Comparison of ENCODE assay signal across 8 cellular contexts in the genomic region with DNA sequence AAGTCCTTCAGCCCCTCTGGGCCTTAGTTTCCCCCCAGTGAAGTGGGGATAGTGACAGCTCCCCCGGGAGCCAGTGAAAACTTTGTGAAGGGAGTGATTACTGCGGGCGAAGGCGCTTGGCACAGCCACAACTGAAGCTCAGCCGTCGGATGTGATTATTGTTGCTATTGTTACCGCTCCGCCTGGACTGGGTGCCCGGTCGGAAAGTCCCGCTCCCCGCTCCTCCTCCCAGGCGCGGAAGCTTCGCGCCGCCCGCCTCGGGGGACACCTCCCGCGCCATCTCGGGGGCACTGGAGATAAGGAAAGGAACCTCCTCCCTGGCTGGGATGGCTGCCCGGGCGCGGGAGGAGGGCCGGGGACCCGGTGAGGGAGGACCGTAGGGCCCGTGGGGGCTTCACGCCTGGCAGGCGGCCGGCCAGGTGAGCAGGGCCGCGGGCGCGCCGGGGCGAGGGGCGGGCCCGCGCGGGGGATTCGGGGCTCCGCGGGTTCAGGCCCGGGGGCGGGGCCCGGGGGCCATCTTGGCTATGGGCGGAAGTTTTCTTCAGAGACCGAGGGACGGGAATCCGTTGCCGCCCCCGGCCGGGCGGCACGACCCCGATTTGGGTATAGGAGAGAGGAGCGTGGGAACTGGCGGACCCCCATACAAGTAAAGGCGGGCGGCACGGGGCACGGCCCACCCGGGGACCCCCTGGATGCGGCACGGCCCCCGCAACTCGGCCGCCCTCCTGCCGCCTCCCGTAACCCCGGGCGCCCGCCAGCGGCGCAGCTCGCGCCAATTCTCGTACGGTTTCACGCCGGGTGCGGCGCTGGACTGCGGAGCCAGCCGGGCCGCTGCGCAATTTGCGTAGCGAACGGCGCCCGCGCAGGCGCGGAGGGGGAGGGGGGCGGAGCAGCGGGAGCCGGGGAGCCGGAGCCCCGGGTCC. TPM values are rescaled to one million over a fixed set of nuclear protein-coding genes. Genes with fewer than 3 reads are reported as not detected.
A peak's percentile ranks its signal among the peaks of the same experiment; 100 is the strongest.
DNase-seq lines count a peak whose midpoint lies in the region; ATAC-seq and TF ChIP-seq lines count a peak whose summit lies in the region.

A gene with protein sequence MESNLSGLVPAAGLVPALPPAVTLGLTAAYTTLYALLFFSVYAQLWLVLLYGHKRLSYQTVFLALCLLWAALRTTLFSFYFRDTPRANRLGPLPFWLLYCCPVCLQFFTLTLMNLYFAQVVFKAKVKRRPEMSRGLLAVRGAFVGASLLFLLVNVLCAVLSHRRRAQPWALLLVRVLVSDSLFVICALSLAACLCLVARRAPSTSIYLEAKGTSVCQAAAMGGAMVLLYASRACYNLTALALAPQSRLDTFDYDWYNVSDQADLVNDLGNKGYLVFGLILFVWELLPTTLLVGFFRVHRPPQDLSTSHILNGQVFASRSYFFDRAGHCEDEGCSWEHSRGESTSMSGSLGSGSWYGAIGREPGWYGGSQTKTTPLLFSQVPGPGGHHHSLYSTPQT (plus strand): TSS at position 887 of the 923 bp plus-strand sequence. CDS start 677 bp downstream, outside the sequence.

- peaks cover 0 to 21% of the 10 kb centered on the region in 2 donors for H3K36me3 ChIP-seq in left lung

- H3K4me3 ChIP-seq in left lung, result peak within 1 kb of the TSS; percentile 78 to 95

- peaks cover 18 to 29% of the 10 kb centered on the region in 2 donors for H3K4me1 ChIP-seq in left lung

- peaks cover 2 to 4% of the 10 kb centered on the region in 2 donors for H3K27me3 ChIP-seq in left lung

- H3K27ac ChIP-seq in left lung, result peak within 1 kb of the TSS; percentile 91 to 99

- no peaks in the 10 kb centered on the region for H3K9me3 ChIP-seq in left lung

- no peak for TF ChIP-seq CTCF in left lung (IDR thresholded peaks at IDR 0.05)

- DNase-seq in AG08396 (ENCODE audit: low spot score), result peak; percentile 96
- no peak for DNase-seq in NCI-H460 (ENCODE audit: extremely low read depth, low read depth)
- peak; percentile 90 for DNase-seq in activated CD4-positive, alpha-beta T cell treated with anti-CD3 and anti-CD28 coated beads, Interleukin-2, amount 50 U/mL, for 1 hour
- DNase-seq in dedifferentiated amniotic fluid mesenchymal stem cell (ENCODE audit: extremely low spot score), result peak; percentile 39
- peak; percentile 88 to 97 for DNase-seq in left lung
- DNase-seq in stimulated activated CD4-positive, alpha-beta T cell treated with anti-CD3 and anti-CD28 coated beads, Interleukin-2, amount 100 ng/mL, for 48 hours, result peak; percentile 93 to 98

- peak; percentile 59 for ATAC-seq in GM19023 (IDR thresholded peaks at IDR 0.05; ENCODE audit: unreplicated experiment)
- ATAC-seq in HG03175 (IDR thresholded peaks at IDR 0.05; ENCODE audit: unreplicated experiment), result peak; percentile 66
- peak; percentile 79 for ATAC-seq in left lung

- intact Hi-C loops in left lung (cut with DNase I), result no loop called here

RNA-seq across cellular contexts. Expression of the gene that starts here (rescaled TPM):
- total RNA-seq in NCI-H460 (2014; rRNA removed; shearing (Covaris generic)), result 16.4 and 20.0 TPM in 2 replicates
- 12.1 and 23.8 TPM in 2 replicates for polyA plus RNA-seq in NCI-H460 (2014; cell fraction: nucleus; rRNA removed)
- total RNA-seq in left lung, result 10 to 100 TPM; 34.1 to 39.6 TPM
